15 cellular contexts compared by ENCODE assay signal in genomic region chr7:106061301-106061979, GRCh38. TPM values are rescaled to one million over a fixed set of nuclear protein-coding genes. Genes with fewer than 3 reads are reported as not detected.
A peak's percentile ranks its signal among the peaks of the same experiment; 100 is the strongest.
DNase-seq lines count a peak whose midpoint lies in the region; ATAC-seq, FAIRE-seq and TF ChIP-seq lines count a peak whose summit lies in the region.
"Had no signal": no experiment of that assay in that cellular context is flagged by ENCODE, and none has a peak within 500 bp of the region (broad histone marks: within the 10 kb centered on the region; RNA-seq: fewer than 3 reads in every experiment).

No MANE protein-coding gene starts in this region.

- peaks cover 3% of the 10 kb centered on the region for H3K27me3 Mint-ChIP-seq in brain

- TF ChIP-seq CTCF in brain (conservative IDR thresholded peaks at IDR 0.05) = no peak

- H3K4me1 Mint-ChIP-seq in brain = peaks cover 75% of the 10 kb centered on the region

- peak; percentile 85 for FAIRE-seq in GM12891 (lab: Jason Lieb, UNC)

- intact Hi-C loops in posterior vena cava (cut with DNase I) = loop anchor here (10.0 kb wide), 1 partner anchor 53 kb away; the partner anchor contains the start of gene SYPL1 (in 2 of the 2)

- no peak for DNase-seq in GM12891 (ENCODE audit: insufficient read length, low spot score)
- DNase-seq in DMS53 (lab: John Stamatoyannopoulos, UW) = no peak
- no peak for DNase-seq in DMS 273 treated with DMSO at 0.1 percent for 48 hours (lab: John Stamatoyannopoulos, UW)
- DNase-seq in NCI-H146 treated with DMSO at 0.1 percent for 48 hours (lab: John Stamatoyannopoulos, UW; ENCODE audit: unreplicated experiment) = no peak
- no peak for DNase-seq in posterior vena cava (ENCODE audit: low spot score)
- DNase-seq: activated CD4-positive, alpha-beta T cell treated with anti-CD3 and anti-CD28 coated beads, Interleukin-2, amount 50 U/mL, for 48 hours; foreskin keratinocyte; left ventricle myocardium superior; NCI-H226; stimulated activated CD4-positive, alpha-beta T cell treated with anti-CD3 and anti-CD28 coated beads, Interleukin-2, amount 100 ng/mL, for 48 hours had no signal

- H3K4me3 Mint-ChIP-seq in brain = no peak overlapping the region

- H3K9me3 Mint-ChIP-seq in brain = peaks cover 0 to 16% (median 8%) of the 10 kb centered on the region in 5 experiments
- H3K9me3 Mint-ChIP-seq: activated naive CD4-positive, alpha-beta T cell treated with anti-CD3 and anti-CD28 coated beads, Interleukin-2, amount 50 U/mL, for 72 hours had no signal

- no peaks in the 10 kb centered on the region for H3K36me3 Mint-ChIP-seq in brain
- H3K36me3 Mint-ChIP-seq: activated naive CD4-positive, alpha-beta T cell treated with anti-CD3 and anti-CD28 coated beads, Interleukin-2, amount 50 U/mL, for 72 hours had no signal

- ATAC-seq in GM21367 (IDR thresholded peaks at IDR 0.05; ENCODE audit: unreplicated experiment) (peak; percentile 34), HG03280 (IDR thresholded peaks at IDR 0.05; ENCODE audit: unreplicated experiment) (peak; percentile 38)
- ATAC-seq: foreskin keratinocyte, left ventricle myocardium superior had no signal

- TF ChIP-seq POLR2A in GM12891 (IDR thresholded peaks at IDR 0.05; ENCODE audit: low read depth, low read length) = no peak

- peak overlapping the region in 4 of 5 experiments; percentile 61 to 64 (median 64) for H3K27ac Mint-ChIP-seq in brain
- H3K27ac Mint-ChIP-seq: progenitor cell of endocrine pancreas had no signal

TF ChIP-seq in GM12891, 5 proteins besides CTCF, POLR2A, EP300 and RAD21:
- TF ChIP-seq SPI1 (IDR thresholded peaks at IDR 0.05; ENCODE audit: low read depth, low read length) (peak; percentile 92), POU2F2 (IDR thresholded peaks at IDR 0.05; ENCODE audit: low read depth, low read length) (peak; percentile 87), TAF1 (IDR thresholded peaks at IDR 0.05; ENCODE audit: low read depth, low read length) (no peak)

RNA-seq across cellular contexts. Expression of gene SYPL1, which starts 50.7 kb away (rescaled TPM):
- 29.5 TPM for polyA plus RNA-seq in GM12891 (2012; ENCODE audit: low read depth, missing spikeins)
- 51.0 TPM for polyA plus RNA-seq in brain (ENCODE audit: insufficient read depth, low read depth, low replicate concordance)
- 10 to 100 TPM; 81.4 to 89.8 TPM for total RNA-seq in posterior vena cava
